ENCODE assay signal across 14 cellular contexts in genomic region chr12:108587826-108588225, GRCh38. TPM values are rescaled to one million over a fixed set of nuclear protein-coding genes. Genes with fewer than 3 reads are reported as not detected.
DNase-seq lines count a peak whose midpoint lies in the region; ATAC-seq and TF ChIP-seq lines count a peak whose summit lies in the region.
"Had no signal": no experiment of that assay in that cellular context is flagged by ENCODE, and none has a peak within 500 bp of the region (broad histone marks: within the 10 kb centered on the region; RNA-seq: fewer than 3 reads in every experiment).

No MANE protein-coding gene starts in this region.

- H3K4me1 ChIP-seq in uterus (no peaks in the 10 kb centered on the region), HAP-1 (no peaks in the 10 kb centered on the region), adrenal gland (replicated peaks in 1 of 2) (no peaks in the 10 kb centered on the region)

- H3K27me3 ChIP-seq in uterus (no peaks in the 10 kb centered on the region), HAP-1 (ENCODE audit: low read depth) (peaks cover 2% of the 10 kb centered on the region; the same call in 1 of the 2 replicates), adrenal gland (no peaks in the 10 kb centered on the region)

- in situ Hi-C loops in HAP-1 (cut with MboI; ENCODE audit: low sequenced_read_pairs): no loop called here

- no peak overlapping the region for H3K27ac ChIP-seq in uterus
- H3K27ac ChIP-seq in adrenal gland: no peak overlapping the region
- H3K27ac ChIP-seq: C4-2B, thoracic aorta had no signal

- DNase-seq in Ammon's horn (ENCODE audit: low spot score) (peak; percentile 86), NCI-H2171 (lab: John Stamatoyannopoulos, UW) (peak; percentile 20), head of caudate nucleus (peak; percentile 32 to 86 (median 71)), nucleus accumbens (lab: John Stamatoyannopoulos, UW) (peak in 49 of 56 donors; percentile 8 to 80 (median 51)), uterus (no peak), HAP-1 (ENCODE audit: low spot score in 2 of 2) (no peak), adrenal gland (no peak)
- DNase-seq: activated CD4-positive, alpha-beta T cell treated with anti-CD3 and anti-CD28 coated beads, Interleukin-2, amount 10 ng/mL, durations not matched to agents 24 days and 14 days; activated naive CD8-positive, alpha-beta T cell treated with anti-CD3 and anti-CD28 coated beads for 36 hours; NCI-H2107; NCI-H526 treated with DMSO at 0.1 percent for 48 hours had no signal

- ATAC-seq in HG03469 (IDR thresholded peaks at IDR 0.05; ENCODE audit: unreplicated experiment): no peak

- TF ChIP-seq CTCF in uterus (IDR thresholded peaks at IDR 0.05) (no peak), adrenal gland (IDR thresholded peaks at IDR 0.05) (no peak)

- H3K9me3 ChIP-seq in uterus: no peaks in the 10 kb centered on the region
- H3K9me3 ChIP-seq in HAP-1: no peaks in the 10 kb centered on the region
- no peaks in the 10 kb centered on the region for H3K9me3 ChIP-seq in adrenal gland (replicated peaks in 1 of 3)
- H3K9me3 ChIP-seq: thoracic aorta had no signal

- TF ChIP-seq POLR2A in uterus (IDR thresholded peaks at IDR 0.05) (no peak), adrenal gland (IDR thresholded peaks at IDR 0.05) (no peak)

- intact Hi-C loops in head of caudate nucleus (cut with DNase I) (no loop called here), uterus (cut with DNase I; ENCODE audit: low total_unique reads) (no loop called here), adrenal gland (cut with DNase I) (no loop called here)

- WGBS in adrenal gland, 4 donors: 67 to 100% (median 78%) methylated on average over 1 to 4 of the region's 4 CpGs

- no peaks in the 10 kb centered on the region for H3K36me3 ChIP-seq in uterus
- H3K36me3 ChIP-seq in HAP-1 (replicated peaks): no peaks in the 10 kb centered on the region
- no peaks in the 10 kb centered on the region for H3K36me3 ChIP-seq in adrenal gland (replicated peaks in 1 of 2)
- H3K36me3 ChIP-seq: thoracic aorta had no signal

- no peak overlapping the region for H3K4me3 ChIP-seq in uterus
- no peak overlapping the region for H3K4me3 ChIP-seq in HAP-1
- no peak overlapping the region for H3K4me3 ChIP-seq in adrenal gland
- H3K4me3 ChIP-seq: thoracic aorta had no signal

RNA-seq across cellular contexts. Expression of gene TMEM119, which starts 10.1 kb away (rescaled TPM):
- total RNA-seq in uterus (100 to 1,000 TPM in 1 of 4 donors, 10 to 100 TPM in 2, 1 to 10 TPM in 1; 9.1 to 102 (median 12.4) TPM), adrenal gland (10 to 100 TPM in 3 of 8 donors, 1 to 10 TPM in 5; 3.8 to 14.8 (median 7.1) TPM)
- polyA plus RNA-seq in adrenal gland: 10 to 100 TPM in 1 of 3 donors, 1 to 10 TPM in 2; 3.1 to 12.4 (median 5.6) TPM

RNA-seq across cellular contexts. Expression of gene ISCU, which starts 25.4 kb away (rescaled TPM):
- total RNA-seq in uterus (100 to 1,000 TPM in 3 of 4 donors, 10 to 100 TPM in 1; 81.3 to 226 (median 161) TPM), adrenal gland (1,000 to 10,000 TPM in 1 of 8 donors, 100 to 1,000 TPM in 7; 312 to 1,219 (median 431) TPM)
- polyA plus RNA-seq in adrenal gland: 100 to 1,000 TPM; 209 to 431 (median 272) TPM

RNA-seq across cellular contexts. Expression of gene SART3, which starts 26.9 kb away (rescaled TPM):
- total RNA-seq in uterus: 10 to 100 TPM; 16.2 to 86.1 (median 55.7) TPM
- total RNA-seq in adrenal gland: 10 to 100 TPM; 34.2 to 79.3 (median 46.8) TPM
- 10 to 100 TPM; 27.5 to 30.8 (median 30.1) TPM for polyA plus RNA-seq in adrenal gland

RNA-seq across cellular contexts. Expression of gene SELPLG, which starts 45.9 kb away (rescaled TPM):
- total RNA-seq in uterus (1 to 10 TPM; 1.5 to 6.5 (median 2.9) TPM), adrenal gland (10 to 100 TPM in 7 of 8 donors, 1 to 10 TPM in 1; 9.4 to 46.1 (median 16.0) TPM)
- polyA plus RNA-seq in adrenal gland: 1 to 10 TPM; 3.3 to 4.8 (median 3.8) TPM

Comparison
In these comparisons a context has a peak if more than half of its experiments do, and no peak if none do; other contexts are left out.
1. DNase-seq: peak in Ammon's horn (single experiment), NCI-H2171 (single experiment), head of caudate nucleus (42 of 42) and nucleus accumbens (49 of 56); none in uterus (0 of 2), HAP-1 (0 of 2) and adrenal gland (0 of 7).